ENCODE assay signal across 17 cellular contexts in genomic region chr10:71187197-71187596, GRCh38. TPM values are rescaled to one million over a fixed set of nuclear protein-coding genes. Genes with fewer than 3 reads are reported as not detected.
A peak's percentile ranks its signal among the peaks of the same experiment; 100 is the strongest.
DNase-seq lines count a peak whose midpoint lies in the region; ATAC-seq and TF ChIP-seq lines count a peak whose summit lies in the region.
"Had no signal": no experiment of that assay in that cellular context is flagged by ENCODE, and none has a peak within 500 bp of the region (broad histone marks: within the 10 kb centered on the region; RNA-seq: fewer than 3 reads in every experiment).

No MANE protein-coding gene starts in this region.

- TF ChIP-seq CTCF in right atrium auricular region (IDR thresholded peaks at IDR 0.05): no peak

- intact Hi-C loops in Right ventricle myocardium superior (cut with DNase I): no loop called here

- peak; percentile 3 for ATAC-seq in Right ventricle myocardium superior (ENCODE audit: poor library complexity)
- ATAC-seq: CD8-positive, alpha-beta T cell had no signal

- DNase-seq in Right ventricle myocardium superior (no peak), right atrium auricular region (ENCODE audit: low spot score) (no peak), NCI-H82 treated with DMSO at 0.1 percent for 48 hours (lab: John Stamatoyannopoulos, UW; ENCODE audit: unreplicated experiment) (peak; percentile 30), islet precursor cell (peak; percentile 23), NCI-H1436 treated with DMSO at 0.1 percent for 48 hours (lab: John Stamatoyannopoulos, UW) (no peak), T-helper 2 cell (no peak)
- DNase-seq: CD4-positive, CD25-positive, alpha-beta regulatory T cell; CD8-positive, alpha-beta T cell; DMS153; DND-41; H7; HCEC 1CT had no signal

- no peaks in the 10 kb centered on the region for H3K36me3 ChIP-seq in right atrium auricular region
- H3K36me3 ChIP-seq: BLaER1 had no signal

- H3K4me3 ChIP-seq in right atrium auricular region: no peak overlapping the region
- H3K4me3 ChIP-seq: BLaER1 had no signal

- no peaks in the 10 kb centered on the region for H3K27me3 ChIP-seq in right atrium auricular region
- H3K27me3 ChIP-seq: BLaER1 had no signal

- peaks cover 0 to 22% of the 10 kb centered on the region in 2 donors for H3K4me1 ChIP-seq in right atrium auricular region
- H3K4me1 ChIP-seq: Caco-2 had no signal

- H3K27ac ChIP-seq in right atrium auricular region: no peak overlapping the region
- H3K27ac ChIP-seq: 22Rv1, BLaER1, C4-2B had no signal

- H3K9me3 ChIP-seq in right atrium auricular region: no peaks in the 10 kb centered on the region
- H3K9me3 ChIP-seq: BLaER1, Caco-2 had no signal

RNA-seq across cellular contexts. Expression of gene UNC5B, which starts 25.2 kb away (rescaled TPM):
- total RNA-seq in Right ventricle myocardium superior (12.2 TPM), right atrium auricular region (10 to 100 TPM; 10.9 to 29.2 TPM)
- total RNA-seq: B cell had no signal

Comparison
In these comparisons a context has a peak if more than half of its experiments do, and no peak if none do; other contexts are left out.
1. DNase-seq: peak in NCI-H82 treated with DMSO at 0.1 percent for 48 hours (single experiment) and islet precursor cell (single experiment); none in Right ventricle myocardium superior (single experiment), right atrium auricular region (single experiment), NCI-H1436 treated with DMSO at 0.1 percent for 48 hours (single experiment) and T-helper 2 cell (0 of 5).